14 cellular contexts compared by ENCODE assay signal in genomic region chr11:33478111-33478573, GRCh38.
DNase-seq lines count a peak whose midpoint lies in the region; TF ChIP-seq lines count a peak whose summit lies in the region.
"Had no signal": no experiment of that assay in that cellular context is flagged by ENCODE, and none has a peak within 500 bp of the region (broad histone marks: within the 10 kb centered on the region; RNA-seq: fewer than 3 reads in every experiment).

No MANE protein-coding gene starts in this region.

- H3K4me2 ChIP-seq in H9 (ENCODE audit: insufficient read depth, insufficient read length, low read length) = no peak overlapping the region

- no peaks in the 10 kb centered on the region for H3K23me2 ChIP-seq in H9 (ENCODE audit: insufficient read length, low read depth, low read length, poor library complexity, severe bottlenecking)

- H4K20me1 ChIP-seq in H9 (ENCODE audit: control insufficient read depth, insufficient read depth, insufficient read length) = no peaks in the 10 kb centered on the region

- H2BK20ac ChIP-seq in H9 (ENCODE audit: low read depth, low read length, poor library complexity, severe bottlenecking) = no peak overlapping the region

- H3T11ph ChIP-seq in H9 (ENCODE audit: low read length) = no peak overlapping the region

- no peak overlapping the region for H3K4me3 ChIP-seq in fibroblast of the aortic adventitia (ENCODE audit: low read depth, low read length)
- H3K4me3 ChIP-seq: sigmoid colon had no signal

- H2AFZ ChIP-seq in H9 (ENCODE audit: low read length) = no peak overlapping the region

- TF ChIP-seq CTCF in H9 (conservative IDR thresholded peaks at IDR 0.05) (no peak), fibroblast of the aortic adventitia (IDR thresholded peaks at IDR 0.05; ENCODE audit: insufficient read depth, low read length) (no peak), endothelial cell (IDR thresholded peaks at IDR 0.05; ENCODE audit: unreplicated experiment) (no peak)

- no peaks in the 10 kb centered on the region for H3K9me3 ChIP-seq in H9 (ENCODE audit: control insufficient read depth, low read depth, low read length)
- H3K9me3 ChIP-seq: BE2C, sigmoid colon had no signal

- H3K4me1 ChIP-seq in H9 (ENCODE audit: insufficient read depth, low read length) = peaks cover 5% of the 10 kb centered on the region; the same call in 1 of the 2 replicates
- H3K4me1 ChIP-seq: BE2C, sigmoid colon had no signal

- H3K27ac Mint-ChIP-seq in H9 (no peak overlapping the region), endothelial cell (ENCODE audit: unreplicated experiment) (no peak overlapping the region)
- H3K27ac Mint-ChIP-seq: activated T-cell treated with anti-CD3 and anti-CD28 coated beads, Interleukin-2, amount 50 U/mL, for 72 hours; type B pancreatic cell had no signal

- H3K18ac ChIP-seq in H9 (ENCODE audit: insufficient read length, low read depth, low read length) = no peak overlapping the region

- H3K14ac ChIP-seq in H9 (ENCODE audit: insufficient read depth, low read length) = 0 out of 2 replicates have a peak overlapping the region, but pooled peaks have one; percentile 40

- H2BK12ac ChIP-seq in H9 (ENCODE audit: insufficient read length, low read depth, low read length) = no peak overlapping the region

- H3K27me3 Mint-ChIP-seq in H9 (ENCODE audit: low read depth) (peaks cover 4% of the 10 kb centered on the region), endothelial cell (ENCODE audit: unreplicated experiment) (no peaks in the 10 kb centered on the region)

- H3K4ac ChIP-seq in H9 (ENCODE audit: low read depth, low read length) = no peak overlapping the region

- no peak overlapping the region for H2BK120ac ChIP-seq in H9 (ENCODE audit: low read depth, low read length, poor library complexity, severe bottlenecking)

- H3K27ac ChIP-seq in H9 (ENCODE audit: insufficient read length, low read depth, low read length) = no peak overlapping the region
- H3K27ac ChIP-seq: brain microvascular endothelial cell, sigmoid colon had no signal

- H3K9ac ChIP-seq in H9 (ENCODE audit: extremely low read depth, insufficient read length, low read length) = no peak overlapping the region

- peaks cover 0 to 4% of the 10 kb centered on the region in 2 experiments; a peak in 1 of 4 replicates for H3K4me1 Mint-ChIP-seq in H9
- no peaks in the 10 kb centered on the region for H3K4me1 Mint-ChIP-seq in endothelial cell (ENCODE audit: unreplicated experiment)

- no peak overlapping the region for H3K4me3 Mint-ChIP-seq in H9
- H3K4me3 Mint-ChIP-seq in endothelial cell (ENCODE audit: unreplicated experiment) = no peak overlapping the region
- H3K4me3 Mint-ChIP-seq: activated T-cell treated with anti-CD3 and anti-CD28 coated beads, Interleukin-2, amount 50 U/mL, for 72 hours; type B pancreatic cell had no signal

- H3K36me3 Mint-ChIP-seq in H9 (ENCODE audit: insufficient read depth in 1 of 3, low read depth in 3 of 3) (no peaks in the 10 kb centered on the region), endothelial cell (ENCODE audit: low read depth, unreplicated experiment) (no peaks in the 10 kb centered on the region)
- H3K36me3 Mint-ChIP-seq: type B pancreatic cell had no signal

- H3K79me1 ChIP-seq in H9 (ENCODE audit: insufficient read depth, low read depth, low read length, poor library complexity, severe bottlenecking) = no peaks in the 10 kb centered on the region

- DNase-seq in COLO668 (lab: John Stamatoyannopoulos, UW; ENCODE audit: unreplicated experiment) (peak; percentile 77), H9 (no peak), NCI-H748 (lab: John Stamatoyannopoulos, UW; ENCODE audit: unreplicated experiment) (peak; percentile 83), fibroblast of the aortic adventitia (ENCODE audit: low read depth) (peak; percentile 25), NCI-H226 (no peak), HuH-7.5 (ENCODE audit: low spot score) (no peak), endothelial cell (ENCODE audit: low spot score) (no peak)
- DNase-seq in activated CD8-positive, alpha-beta memory T cell treated with anti-CD3 and anti-CD28 coated beads, Interleukin-2, amount 50 U/mL, for 48 hours = no peak
- DNase-seq: activated T-cell treated with anti-CD3 and anti-CD28 coated beads, Interleukin-2, amount 50 U/mL, for 72 hours; BE2C; brain microvascular endothelial cell; Right ventricle myocardium superior; sigmoid colon had no signal

- no peaks in the 10 kb centered on the region for H3K9me3 Mint-ChIP-seq in H9
- no peaks in the 10 kb centered on the region for H3K9me3 Mint-ChIP-seq in endothelial cell (ENCODE audit: unreplicated experiment)
- H3K9me3 Mint-ChIP-seq: activated T-cell treated with anti-CD3 and anti-CD28 coated beads, Interleukin-2, amount 50 U/mL, for 72 hours; type B pancreatic cell had no signal

- no peak overlapping the region for H3K23ac ChIP-seq in H9 (ENCODE audit: insufficient read length, low read depth, low read length)

- WGBS in H9 (ENCODE audit: extremely low coverage, insufficient read length, low lambda C conversion rate) = no CpG with 5 or more reads among the region's 7 CpGs

- no peak overlapping the region for H4K8ac ChIP-seq in H9 (replicated peaks; ENCODE audit: insufficient read length, low read depth, low read length)

- H3K56ac ChIP-seq in H9 (ENCODE audit: insufficient read length, low read depth, low read length) = no peak overlapping the region

- no peak overlapping the region for H4K91ac ChIP-seq in H9 (ENCODE audit: insufficient read length, low read depth, low read length)

- H2BK15ac ChIP-seq in H9 (ENCODE audit: low read depth, low read length) = no peak overlapping the region

- no peaks in the 10 kb centered on the region for H3K79me2 ChIP-seq in H9 (ENCODE audit: insufficient read depth, low read length)

- H3K27me3 ChIP-seq in H9 (ENCODE audit: insufficient read depth, low read length) = no peaks in the 10 kb centered on the region
- H3K27me3 ChIP-seq: BE2C, brain microvascular endothelial cell had no signal

- no peak overlapping the region for H2AK5ac ChIP-seq in H9 (ENCODE audit: insufficient read length, low read length)

- no peak overlapping the region for H4K5ac ChIP-seq in H9 (ENCODE audit: insufficient read length, low read depth, low read length)

- H2BK5ac ChIP-seq in H9 (ENCODE audit: insufficient read length, low read length) = no peak overlapping the region

Comparison
In these comparisons a context has a peak if more than half of its experiments do, and no peak if none do; other contexts are left out.
1. DNase-seq: peak in COLO668 (single experiment), NCI-H748 (single experiment) and fibroblast of the aortic adventitia (single experiment); none in H9 (single experiment), NCI-H226 (single experiment), activated CD8-positive, alpha-beta memory T cell treated with anti-CD3 and anti-CD28 coated beads, Interleukin-2, amount 50 U/mL, for 48 hours (single experiment), HuH-7.5 (single experiment) and endothelial cell (single experiment).